ENCODE assay signal across 16 cellular contexts in the genomic region with DNA sequence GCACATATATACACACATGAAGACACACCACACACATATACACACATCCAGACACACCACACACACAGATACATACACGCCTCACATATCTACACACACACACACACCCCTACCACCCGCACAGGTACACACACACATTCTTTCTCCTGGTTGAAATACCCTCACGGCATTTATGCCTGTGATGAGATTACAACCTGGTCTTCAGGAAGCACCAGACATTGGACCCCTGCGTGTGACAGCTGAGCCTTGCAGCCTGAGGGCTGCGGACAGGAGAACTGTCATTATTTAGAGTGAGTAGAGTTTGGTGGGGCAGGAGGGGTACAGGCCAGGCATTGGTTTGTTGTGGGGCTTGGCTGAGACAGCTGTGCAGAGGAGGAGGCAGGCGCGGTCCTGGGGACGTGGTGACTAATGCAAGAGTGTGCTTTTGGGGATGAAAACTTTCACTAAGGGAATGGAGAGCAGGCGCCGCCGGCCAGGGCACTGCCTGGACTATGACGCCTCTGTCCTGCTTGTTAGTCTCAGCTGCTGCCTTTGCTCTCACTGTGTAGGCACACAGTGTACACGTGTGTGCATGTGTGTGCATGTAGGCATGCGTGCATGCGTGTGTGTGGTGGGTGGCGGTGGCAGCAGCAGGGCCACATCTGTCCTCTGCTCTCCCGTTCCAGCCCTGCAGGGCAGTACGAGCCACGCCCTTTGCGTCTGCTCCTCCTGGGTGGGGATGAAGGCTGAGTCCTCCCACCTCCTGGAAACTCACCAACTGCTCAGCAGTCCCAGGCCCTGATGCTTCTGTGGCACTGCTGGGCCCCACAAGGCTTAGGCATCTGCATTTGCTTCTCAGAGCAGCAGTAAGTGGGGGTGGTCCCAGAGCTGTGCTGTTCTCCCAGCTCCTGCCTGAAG. TPM values are rescaled to one million over a fixed set of nuclear protein-coding genes. Genes with fewer than 3 reads are reported as not detected.
DNase-seq lines count a peak whose midpoint lies in the region; ATAC-seq and TF ChIP-seq lines count a peak whose summit lies in the region.
"Had no signal": no experiment of that assay in that cellular context is flagged by ENCODE, and none has a peak within 500 bp of the region (broad histone marks: within the 10 kb centered on the region; RNA-seq: fewer than 3 reads in every experiment).

No MANE protein-coding gene starts in this region.

- H4K20me1 ChIP-seq in osteoblast (ENCODE audit: insufficient read depth, low read length), result peaks cover 61% of the 10 kb centered on the region

- no peaks in the 10 kb centered on the region for H3K27me3 ChIP-seq in osteoblast (ENCODE audit: insufficient read depth, low read length)

- TF ChIP-seq CTCF in RWPE1 (conservative IDR thresholded peaks at IDR 0.05; ENCODE audit: low read depth) (no peak), fibroblast of mammary gland (conservative IDR thresholded peaks at IDR 0.05; ENCODE audit: control insufficient read depth, insufficient read depth, low read depth, low read length) (no peak), osteoblast (IDR thresholded peaks at IDR 0.05; ENCODE audit: extremely low read depth, low read depth, low read length) (no peak)

- POLR2A ChIA-PET in RWPE1 (lab: Yijun Ruan, JAX; ENCODE audit: low non-redundant PET), result no interaction called here

- H3K9me3 ChIP-seq in osteoblast (ENCODE audit: low read depth, low read length), result no peaks in the 10 kb centered on the region
- H3K9me3 ChIP-seq: HAP-1 had no signal

- no peak overlapping the region for H2AFZ ChIP-seq in osteoblast (ENCODE audit: low read length)

- peak overlapping the region; percentile 77 for H3K27ac ChIP-seq in RWPE1
- no peak overlapping the region for H3K27ac ChIP-seq in osteoblast (ENCODE audit: low read depth, low read length)

- CTCF ChIA-PET in RWPE1 (lab: Yijun Ruan, JAX), result interaction anchor here (1.3 kb wide), 1 partner anchor 57 kb away, joined by 5 read pairs; no protein-coding TSS in a partner anchor

- peaks cover 3% of the 10 kb centered on the region for H3K36me3 ChIP-seq in osteoblast (ENCODE audit: insufficient read depth, low read length)
- H3K36me3 ChIP-seq: HAP-1 had no signal

- peak; percentile 92 for DNase-seq in AG20443 (ENCODE audit: low spot score)
- no peak for DNase-seq in RWPE1 (ENCODE audit: low spot score)
- peak; percentile 79 for DNase-seq in fibroblast of mammary gland (ENCODE audit: low read depth)
- peak; percentile 94 for DNase-seq in osteoblast (ENCODE audit: insufficient read length, low spot score, missing footprints)
- DNase-seq in activated CD4-positive, alpha-beta T cell treated with anti-CD3 and anti-CD28 coated beads, Interleukin-2, amount 50 U/mL, for 1 hour, result no peak
- DNase-seq: activated effector memory CD4-positive, alpha-beta T cell treated with anti-CD3 and anti-CD28 coated beads, Interleukin-2, amount 50 U/mL, for 16 hours; cortex of kidney; NCI-H1048; NCI-H526 treated with DMSO at 0.1 percent for 48 hours; stimulated activated CD4-positive, alpha-beta T cell treated with anti-CD3 and anti-CD28 coated beads, Interleukin-15, amount 100 ng/mL, for 24 hours; stimulated activated naive CD4-positive, alpha-beta T cell treated with Interleukin-2 at 50 U/mL for 16 hours had no signal

- no peaks in the 10 kb centered on the region for H3K4me1 ChIP-seq in osteoblast (ENCODE audit: insufficient read depth, low read length)

- H3K4me3 ChIP-seq in fibroblast of mammary gland (ENCODE audit: control insufficient read depth, low read depth, low read length), result no peak overlapping the region
- no peak overlapping the region for H3K4me3 ChIP-seq in osteoblast (ENCODE audit: insufficient read depth, low read length)
- H3K4me3 ChIP-seq: HAP-1 had no signal

- ATAC-seq in HG03045 (IDR thresholded peaks at IDR 0.05; ENCODE audit: unreplicated experiment) (no peak), GM21529 (IDR thresholded peaks at IDR 0.05; ENCODE audit: unreplicated experiment) (no peak), HG03097 (IDR thresholded peaks at IDR 0.05; ENCODE audit: low FRiP score, unreplicated experiment) (no peak)
- ATAC-seq: SK-N-SH treated with all-trans-retinoic acid at 6 μM for 48 hours had no signal

- peaks cover 89% of the 10 kb centered on the region for H3K79me2 ChIP-seq in osteoblast (ENCODE audit: insufficient read depth, low read length)

- H3K4me2 ChIP-seq in osteoblast (ENCODE audit: insufficient read depth, low read length), result no peak overlapping the region

RNA-seq across cellular contexts. Expression of a gene that starts 57.6 kb away (rescaled TPM):
- total RNA-seq in osteoblast, result 14.7 and 23.2 TPM in 2 replicates

Comparison
In these comparisons a context has a peak if more than half of its experiments do, and no peak if none do; other contexts are left out.
1. DNase-seq: peak in AG20443 (single experiment), fibroblast of mammary gland (single experiment) and osteoblast (single experiment); none in RWPE1 (single experiment) and activated CD4-positive, alpha-beta T cell treated with anti-CD3 and anti-CD28 coated beads, Interleukin-2, amount 50 U/mL, for 1 hour (single experiment).